Comparison of ENCODE assay signal across 15 cellular contexts in the genomic region with DNA sequence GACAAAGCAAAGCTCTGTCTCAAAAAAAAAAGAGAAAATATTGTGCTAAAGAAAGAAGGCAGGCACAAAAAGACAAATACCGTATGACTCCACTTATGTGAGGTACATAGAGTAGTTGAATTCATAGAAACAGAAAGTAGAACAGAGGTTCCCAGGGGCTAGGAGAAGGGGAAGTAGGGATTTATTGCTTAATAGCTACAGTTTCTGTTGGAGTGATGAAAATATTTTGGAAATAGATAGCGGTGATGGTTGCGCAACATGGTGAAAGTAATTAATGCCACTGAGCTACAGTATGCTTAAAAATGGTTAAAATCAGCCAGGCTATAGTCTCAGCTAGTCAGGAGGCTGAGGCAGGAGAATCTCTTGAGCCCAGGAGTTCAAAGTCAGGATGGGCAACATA. TPM values are rescaled to one million over a fixed set of nuclear protein-coding genes. Genes with fewer than 3 reads are reported as not detected.
DNase-seq lines count a peak whose midpoint lies in the region; ATAC-seq, FAIRE-seq and TF ChIP-seq lines count a peak whose summit lies in the region.
"Had no signal": no experiment of that assay in that cellular context is flagged by ENCODE, and none has a peak within 500 bp of the region (broad histone marks: within the 10 kb centered on the region; RNA-seq: fewer than 3 reads in every experiment).

No MANE protein-coding gene starts in this region.

- no peak overlapping the region for H3K4me2 ChIP-seq in A549

- ATAC-seq in A549: no peak
- ATAC-seq in lower lobe of right lung: peak; percentile 71 to 82
- ATAC-seq in GM21367 (IDR thresholded peaks at IDR 0.05; ENCODE audit: unreplicated experiment): no peak
- ATAC-seq: activated T-cell treated with anti-CD3 and anti-CD28 coated beads, Interleukin-2, amount 50 U/mL, for 72 hours had no signal

- intact Hi-C loops in lower lobe of right lung (cut with DNase I): no loop called here

- TF ChIP-seq EP300 in A549 (IDR thresholded peaks at IDR 0.05): no peak

- CTCF ChIA-PET in A549 (lab: Yijun Ruan, JAX): interaction anchor here (1.0 to 2.5 kb wide), 4 partner anchors 15 to 81 kb away, joined by 4 to 14 read pairs (median 4); no protein-coding TSS in a partner anchor

- H3K4me1 ChIP-seq in A549 (no peaks in the 10 kb centered on the region), lower lobe of right lung (peaks cover 15% of the 10 kb centered on the region)

- POLR2A ChIA-PET in A549 (lab: Yijun Ruan, JAX): interaction anchor here (0.7 kb wide), 1 partner anchor 13 kb away, joined by 3 read pairs; no protein-coding TSS in a partner anchor

- H3K4me3 ChIP-seq in A549 (no peak overlapping the region), choroid plexus epithelial cell (ENCODE audit: low read depth, low read length) (no peak overlapping the region), lower lobe of right lung (no peak overlapping the region)

- H3K27ac ChIP-seq in A549: no peak overlapping the region
- peak overlapping the region; percentile 71 for H3K27ac ChIP-seq in lower lobe of right lung
- H3K27ac ChIP-seq: VCaP had no signal

- no peak for TF ChIP-seq RAD21 in A549 (conservative IDR thresholded peaks at IDR 0.05 in 1 of 2, IDR thresholded peaks at IDR 0.05 in 1 of 2)

- TF ChIP-seq POLR2A in A549 (IDR thresholded peaks at IDR 0.05; ENCODE audit: low read length): no peak

- H3K27me3 ChIP-seq in lower lobe of right lung (ENCODE audit: low read depth): no peaks in the 10 kb centered on the region

- H3K36me3 ChIP-seq in lower lobe of right lung: no peaks in the 10 kb centered on the region

- TF ChIP-seq CTCF in A549 (IDR thresholded peaks at IDR 0.05): no peak
- no peak for TF ChIP-seq CTCF in choroid plexus epithelial cell (conservative IDR thresholded peaks at IDR 0.05; ENCODE audit: low read depth, low read length)
- no peak for TF ChIP-seq CTCF in lower lobe of right lung (IDR thresholded peaks at IDR 0.05)

- no peak for FAIRE-seq in A549 (lab: Jason Lieb, UNC)
- FAIRE-seq: A204.1 had no signal

- H3K9me3 ChIP-seq in A549 (no peaks in the 10 kb centered on the region), lower lobe of right lung (no peaks in the 10 kb centered on the region)

- no peak for DNase-seq in A549 (ENCODE audit: low read depth in 1 of 2, low spot score in 1 of 2)
- DNase-seq in M059J (ENCODE audit: low read depth): peak; percentile 12
- peak; percentile 77 for DNase-seq in choroid plexus epithelial cell (ENCODE audit: low read depth)
- no peak for DNase-seq in lower lobe of right lung
- no peak for DNase-seq in NCI-H187 (lab: John Stamatoyannopoulos, UW)
- DNase-seq in stimulated activated CD4-positive, alpha-beta T cell treated with anti-CD3 and anti-CD28 coated beads, Interleukin-15, amount 100 ng/mL, for 24 hours: no peak
- DNase-seq in glomerular visceral epithelial cell (ENCODE audit: extremely low spot score): no peak
- DNase-seq: activated T-cell treated with anti-CD3 and anti-CD28 coated beads, Interleukin-2, amount 50 U/mL, for 72 hours; head of caudate nucleus; NCI-H2029 treated with DMSO at 0.1 percent for 48 hours had no signal

- WGBS in A549 (ENCODE audit: missing lambda C conversion rate): 92% methylated on average over 3 of the region's 3 CpGs

TF ChIP-seq in A549, 52 proteins besides CTCF, POLR2A, EP300 and RAD21:
- TF ChIP-seq CEBPB (IDR thresholded peaks at IDR 0.05) (peak; percentile 76 to 80; a peak in 3 of 4 replicates), HES2 (IDR thresholded peaks at IDR 0.05) (no peak)

RNA-seq across cellular contexts. Expression of gene NPFFR1, which starts 18.5 kb away (rescaled TPM):
- polyA plus RNA-seq in A549 (2011; rRNA removed) (not detected in 2 replicates), A549 (2017; fragmentation: RNase III; extraction: RNeasy Plus Mini Kit Qiagen cat#74134 plus additional on column Dnase treatment) (not detected in 3 replicates)
- not detected in 2 replicates for polyA plus RNA-seq in A549 (2012; cell fraction: cytosol; rRNA removed)
- not detected in 2 replicates for polyA plus RNA-seq in A549 (2012; cell fraction: nucleus; rRNA removed)
- polyA minus RNA-seq in A549 (2011; rRNA and poly(A)+ RNA removed): 0.08 TPM in 1 of 2 replicates, not detected in the other
- total RNA-seq in M059J (2014; rRNA removed; shearing (Covaris generic)): not detected in 2 replicates
- total RNA-seq in lower lobe of right lung: 1.0 TPM
- total RNA-seq: chondrocyte, RPMI7951 had no signal

Comparison
In these comparisons a context has a peak if more than half of its experiments do, and no peak if none do; other contexts are left out.
1. ATAC-seq: peak in lower lobe of right lung (2 of 2); none in A549 (0 of 2) and GM21367 (single experiment).
2. DNase-seq: peak in M059J (single experiment) and choroid plexus epithelial cell (single experiment); none in A549 (0 of 2), lower lobe of right lung (single experiment), NCI-H187 (0 of 2), stimulated activated CD4-positive, alpha-beta T cell treated with anti-CD3 and anti-CD28 coated beads, Interleukin-15, amount 100 ng/mL, for 24 hours (single experiment) and glomerular visceral epithelial cell (single experiment).